Comparison of ENCODE assay signal across 22 cellular contexts in the genomic region with DNA sequence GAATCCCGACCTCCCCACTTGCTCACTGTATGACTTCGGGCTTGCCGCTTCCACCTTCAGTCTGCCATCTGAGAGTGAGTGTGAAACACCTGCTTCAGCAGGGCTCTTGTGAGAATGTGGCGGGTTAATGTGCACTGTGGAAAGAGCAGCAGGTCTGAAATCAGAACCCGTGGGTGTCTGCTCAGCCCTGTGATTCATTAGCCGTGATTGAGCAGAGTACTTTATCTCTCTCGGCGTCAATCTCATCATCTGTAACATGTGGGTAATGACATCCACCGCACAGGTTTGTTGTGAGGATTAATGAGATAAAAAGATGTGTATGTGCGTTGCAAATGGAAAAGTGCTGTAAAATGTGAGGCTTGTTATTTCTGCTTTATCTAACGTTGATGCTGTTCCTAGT.
"Had no signal": no experiment of that assay in that cellular context is flagged by ENCODE, and none has a peak within 500 bp of the region (broad histone marks: within the 10 kb centered on the region; RNA-seq: fewer than 3 reads in every experiment).

No MANE protein-coding gene starts in this region.

- H3K27me3 ChIP-seq: brain microvascular endothelial cell, foreskin keratinocyte, heart right ventricle, neutrophil, uterus had no signal

- H3K4me3 ChIP-seq: heart right ventricle, left ventricle myocardium inferior, mucosa of descending colon, skin epidermis, uterus had no signal

- DNase-seq: activated CD4-positive, alpha-beta memory T cell treated with anti-CD3 and anti-CD28 coated beads for 36 hours; activated CD4-positive, alpha-beta T cell treated with anti-CD3 and anti-CD28 coated beads, Interleukin-2, amount 10 ng/mL, durations not matched to agents 24 days and 14 days; activated CD4-positive, CD25-positive, alpha-beta regulatory T cell treated with anti-CD3 and anti-CD28 coated beads, Interleukin-2, amount 50 U/mL, for 72 hours; activated CD8-positive, alpha-beta memory T cell treated with anti-CD3 and anti-CD28 coated beads, Interleukin-2, amount 50 U/mL, for 48 hours; activated gamma-delta T cell treated with Interleukin-2 at 50 U/mL for 16 hours; activated naive CD4-positive, alpha-beta T cell treated with anti-CD3 and anti-CD28 coated beads, Interleukin-2, amount 50 U/mL, for 16 hours; activated T-cell treated with anti-CD3 and anti-CD28 coated beads, Interleukin-2, amount 50 U/mL, for 24 hours; amniotic stem cell; brain microvascular endothelial cell; cortex of kidney; foreskin keratinocyte; heart right ventricle; left ventricle myocardium inferior; mucosa of descending colon; retina; stimulated activated CD4-positive, alpha-beta T cell treated with anti-CD3 and anti-CD28 coated beads, Interleukin-4, amount 100 ng/mL, for 24 hours; stimulated activated naive CD8-positive, alpha-beta T cell treated with anti-CD3 and anti-CD28 coated beads, Interleukin-15, amount 100 ng/mL, for 72 hours; substantia nigra; T1000; uterus had no signal

- H3K27ac ChIP-seq: brain microvascular endothelial cell, foreskin keratinocyte, heart right ventricle, left ventricle myocardium inferior, neutrophil, skin epidermis, uterus had no signal

- H3K4me1 ChIP-seq: heart right ventricle, left ventricle myocardium inferior, uterus had no signal

- H3K9me3 ChIP-seq: heart right ventricle, left ventricle myocardium inferior, mucosa of descending colon, neutrophil, uterus had no signal

- H3K36me3 ChIP-seq: brain microvascular endothelial cell, heart right ventricle, left ventricle myocardium inferior, neutrophil, uterus had no signal
